ENCODE assay signal across 10 cellular contexts in the genomic region with DNA sequence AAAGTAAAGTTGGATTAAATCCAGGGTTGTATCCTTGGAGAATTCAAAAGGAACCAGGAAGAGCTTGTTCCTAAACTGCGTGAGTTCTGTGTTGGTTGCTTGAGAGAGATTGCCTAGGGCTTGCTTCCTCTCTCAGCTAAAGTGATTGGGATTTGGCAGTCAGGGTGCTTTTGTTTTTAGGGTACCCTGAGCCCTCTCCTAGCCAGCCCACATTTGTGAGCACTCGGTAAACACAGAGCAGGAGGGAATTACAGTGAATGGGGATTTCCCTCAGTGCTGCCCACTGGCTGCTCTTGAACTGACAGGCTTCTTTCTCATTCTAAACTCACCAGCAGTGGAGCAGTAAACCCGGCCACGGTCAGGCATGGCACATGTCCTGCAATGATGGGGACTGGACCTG.
DNase-seq lines count a peak whose midpoint lies in the region; ATAC-seq and TF ChIP-seq lines count a peak whose summit lies in the region.
"Had no signal": no experiment of that assay in that cellular context is flagged by ENCODE, and none has a peak within 500 bp of the region (broad histone marks: within the 10 kb centered on the region; RNA-seq: fewer than 3 reads in every experiment).

No MANE protein-coding gene starts in this region.

- H3K4me3 ChIP-seq in osteoblast (ENCODE audit: insufficient read depth, low read length) (peak overlapping the region; percentile 43), suprapubic skin (no peak overlapping the region)
- H3K4me3 ChIP-seq: gastroesophageal sphincter had no signal

- H3K27me3 ChIP-seq in osteoblast (ENCODE audit: insufficient read depth, low read length) (no peaks in the 10 kb centered on the region), suprapubic skin (no peaks in the 10 kb centered on the region)
- H3K27me3 ChIP-seq: gastroesophageal sphincter had no signal

- ATAC-seq in GM18520 (IDR thresholded peaks at IDR 0.05; ENCODE audit: unreplicated experiment) (no peak), GM18502 (IDR thresholded peaks at IDR 0.05; ENCODE audit: poor library complexity, unreplicated experiment) (no peak)
- ATAC-seq: gastroesophageal sphincter had no signal

- TF ChIP-seq EP300 in suprapubic skin (IDR thresholded peaks at IDR 0.05), result no peak

- TF ChIP-seq POLR2A in suprapubic skin (IDR thresholded peaks at IDR 0.05), result no peak

- H4K20me1 ChIP-seq in osteoblast (ENCODE audit: insufficient read depth, low read length), result no peaks in the 10 kb centered on the region

- peaks cover 3% of the 10 kb centered on the region for H3K36me3 ChIP-seq in osteoblast (ENCODE audit: insufficient read depth, low read length)
- H3K36me3 ChIP-seq in suprapubic skin, result no peaks in the 10 kb centered on the region

- DNase-seq in GM13976 (ENCODE audit: low spot score), result peak; percentile 30
- DNase-seq in SW480 (ENCODE audit: low spot score), result peak; percentile 27
- peak; percentile 55 for DNase-seq in fibroblast of peridontal ligament (ENCODE audit: extremely low read depth)
- DNase-seq in osteoblast (ENCODE audit: insufficient read length, low spot score, missing footprints), result no peak
- DNase-seq in suprapubic skin (ENCODE audit: low spot score in 2 of 2), result no peak
- no peak for DNase-seq in activated naive CD4-positive, alpha-beta T cell (lab: John Stamatoyannopoulos, UW)
- DNase-seq: activated effector memory CD4-positive, alpha-beta T cell treated with Interleukin-2 at 50 U/mL for 16 hours had no signal

- peak overlapping the region; percentile 70 for H3K4me2 ChIP-seq in osteoblast (ENCODE audit: insufficient read depth, low read length)

- 13% methylated on average over 4 of the region's 4 CpGs for WGBS in suprapubic skin

- in situ Hi-C loops in GM13976 (cut with MboI; ENCODE audit: low sequenced_read_pairs, unreplicated experiment), result no loop called here

- H3K9me3 ChIP-seq in osteoblast (ENCODE audit: low read depth, low read length), result no peaks in the 10 kb centered on the region
- no peaks in the 10 kb centered on the region for H3K9me3 ChIP-seq in suprapubic skin
- H3K9me3 ChIP-seq: gastroesophageal sphincter had no signal

- H2AFZ ChIP-seq in osteoblast (ENCODE audit: low read length), result peak overlapping the region; percentile 56

- peaks cover 25% of the 10 kb centered on the region for H3K79me2 ChIP-seq in osteoblast (ENCODE audit: insufficient read depth, low read length)

- H3K4me1 ChIP-seq in osteoblast (ENCODE audit: insufficient read depth, low read length), result peaks cover 40% of the 10 kb centered on the region
- peaks cover 41% of the 10 kb centered on the region for H3K4me1 ChIP-seq in suprapubic skin

- H3K27ac ChIP-seq in osteoblast (ENCODE audit: low read depth, low read length) (peak overlapping the region; percentile 15), suprapubic skin (no peak overlapping the region)
- H3K27ac ChIP-seq: gastroesophageal sphincter had no signal

- TF ChIP-seq CTCF in GM13976 (IDR thresholded peaks at IDR 0.05; ENCODE audit: borderline replicate concordance, control extremely low read depth, extremely low read depth, insufficient read depth, missing control alignments) (no peak), osteoblast (IDR thresholded peaks at IDR 0.05; ENCODE audit: extremely low read depth, low read depth, low read length) (peak; percentile 11), suprapubic skin (IDR thresholded peaks at IDR 0.05) (no peak)

Comparison
In these comparisons a context has a peak if more than half of its experiments do, and no peak if none do; other contexts are left out.
1. DNase-seq: peak in GM13976 (single experiment), SW480 (single experiment) and fibroblast of peridontal ligament (single experiment); none in osteoblast (single experiment), suprapubic skin (0 of 2) and activated naive CD4-positive, alpha-beta T cell (0 of 4).